Comparison of ENCODE assay signal across 1 cellular context in the genomic region with DNA sequence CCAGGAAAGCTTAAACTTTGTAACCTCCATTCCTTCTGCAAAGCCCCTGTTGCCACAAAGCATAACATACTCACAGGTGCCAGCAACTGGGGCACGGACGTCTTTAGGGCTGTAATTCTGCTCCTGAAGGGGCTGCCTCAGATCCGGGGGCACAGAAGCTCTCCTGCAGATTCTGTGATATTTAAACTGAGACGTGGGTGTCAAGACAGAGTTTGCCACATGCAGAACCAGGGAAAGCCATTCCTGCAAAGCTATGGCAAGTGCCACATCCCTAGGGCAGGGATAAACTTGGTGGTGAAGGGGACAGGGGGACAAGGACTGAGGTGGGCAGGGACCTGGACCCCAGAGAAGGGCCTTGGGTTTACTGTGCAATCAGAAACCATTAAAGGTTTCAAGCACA.
TF ChIP-seq lines count a peak whose summit lies in the region.

No MANE protein-coding gene starts in this region.

TF ChIP-seq in GM23338, 12 proteins besides CTCF, POLR2A, EP300 and RAD21 (continued from another document):
- TF ChIP-seq, protein P1, sequence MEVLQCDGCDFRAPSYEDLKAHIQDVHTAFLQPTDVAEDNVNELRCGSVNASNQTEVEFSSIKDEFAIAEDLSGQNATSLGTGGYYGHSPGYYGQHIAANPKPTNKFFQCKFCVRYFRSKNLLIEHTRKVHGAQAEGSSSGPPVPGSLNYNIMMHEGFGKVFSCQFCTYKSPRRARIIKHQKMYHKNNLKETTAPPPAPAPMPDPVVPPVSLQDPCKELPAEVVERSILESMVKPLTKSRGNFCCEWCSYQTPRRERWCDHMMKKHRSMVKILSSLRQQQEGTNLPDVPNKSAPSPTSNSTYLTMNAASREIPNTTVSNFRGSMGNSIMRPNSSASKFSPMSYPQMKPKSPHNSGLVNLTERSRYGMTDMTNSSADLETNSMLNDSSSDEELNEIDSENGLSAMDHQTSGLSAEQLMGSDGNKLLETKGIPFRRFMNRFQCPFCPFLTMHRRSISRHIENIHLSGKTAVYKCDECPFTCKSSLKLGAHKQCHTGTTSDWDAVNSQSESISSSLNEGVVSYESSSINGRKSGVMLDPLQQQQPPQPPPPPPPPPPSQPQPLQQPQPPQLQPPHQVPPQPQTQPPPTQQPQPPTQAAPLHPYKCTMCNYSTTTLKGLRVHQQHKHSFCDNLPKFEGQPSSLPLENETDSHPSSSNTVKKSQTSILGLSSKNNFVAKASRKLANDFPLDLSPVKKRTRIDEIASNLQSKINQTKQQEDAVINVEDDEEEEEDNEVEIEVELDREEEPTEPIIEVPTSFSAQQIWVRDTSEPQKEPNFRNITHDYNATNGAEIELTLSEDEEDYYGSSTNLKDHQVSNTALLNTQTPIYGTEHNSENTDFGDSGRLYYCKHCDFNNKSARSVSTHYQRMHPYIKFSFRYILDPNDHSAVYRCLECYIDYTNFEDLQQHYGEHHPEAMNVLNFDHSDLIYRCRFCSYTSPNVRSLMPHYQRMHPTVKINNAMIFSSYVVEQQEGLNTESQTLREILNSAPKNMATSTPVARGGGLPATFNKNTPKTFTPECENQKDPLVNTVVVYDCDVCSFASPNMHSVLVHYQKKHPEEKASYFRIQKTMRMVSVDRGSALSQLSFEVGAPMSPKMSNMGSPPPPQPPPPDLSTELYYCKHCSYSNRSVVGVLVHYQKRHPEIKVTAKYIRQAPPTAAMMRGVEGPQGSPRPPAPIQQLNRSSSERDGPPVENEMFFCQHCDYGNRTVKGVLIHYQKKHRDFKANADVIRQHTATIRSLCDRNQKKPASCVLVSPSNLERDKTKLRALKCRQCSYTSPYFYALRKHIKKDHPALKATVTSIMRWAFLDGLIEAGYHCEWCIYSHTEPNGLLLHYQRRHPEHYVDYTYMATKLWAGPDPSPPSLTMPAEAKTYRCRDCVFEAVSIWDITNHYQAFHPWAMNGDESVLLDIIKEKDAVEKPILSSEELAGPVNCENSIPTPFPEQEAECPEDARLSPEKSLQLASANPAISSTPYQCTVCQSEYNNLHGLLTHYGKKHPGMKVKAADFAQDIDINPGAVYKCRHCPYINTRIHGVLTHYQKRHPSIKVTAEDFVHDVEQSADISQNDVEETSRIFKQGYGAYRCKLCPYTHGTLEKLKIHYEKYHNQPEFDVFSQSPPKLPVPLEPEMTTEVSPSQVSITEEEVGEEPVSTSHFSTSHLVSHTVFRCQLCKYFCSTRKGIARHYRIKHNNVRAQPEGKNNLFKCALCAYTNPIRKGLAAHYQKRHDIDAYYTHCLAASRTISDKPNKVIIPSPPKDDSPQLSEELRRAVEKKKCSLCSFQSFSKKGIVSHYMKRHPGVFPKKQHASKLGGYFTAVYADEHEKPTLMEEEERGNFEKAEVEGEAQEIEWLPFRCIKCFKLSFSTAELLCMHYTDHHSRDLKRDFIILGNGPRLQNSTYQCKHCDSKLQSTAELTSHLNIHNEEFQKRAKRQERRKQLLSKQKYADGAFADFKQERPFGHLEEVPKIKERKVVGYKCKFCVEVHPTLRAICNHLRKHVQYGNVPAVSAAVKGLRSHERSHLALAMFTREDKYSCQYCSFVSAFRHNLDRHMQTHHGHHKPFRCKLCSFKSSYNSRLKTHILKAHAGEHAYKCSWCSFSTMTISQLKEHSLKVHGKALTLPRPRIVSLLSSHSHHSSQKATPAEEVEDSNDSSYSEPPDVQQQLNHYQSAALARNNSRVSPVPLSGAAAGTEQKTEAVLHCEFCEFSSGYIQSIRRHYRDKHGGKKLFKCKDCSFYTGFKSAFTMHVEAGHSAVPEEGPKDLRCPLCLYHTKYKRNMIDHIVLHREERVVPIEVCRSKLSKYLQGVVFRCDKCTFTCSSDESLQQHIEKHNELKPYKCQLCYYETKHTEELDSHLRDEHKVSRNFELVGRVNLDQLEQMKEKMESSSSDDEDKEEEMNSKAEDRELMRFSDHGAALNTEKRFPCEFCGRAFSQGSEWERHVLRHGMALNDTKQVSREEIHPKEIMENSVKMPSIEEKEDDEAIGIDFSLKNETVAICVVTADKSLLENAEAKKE (CRISPR knock-in tag; IDR thresholded peaks at IDR 0.05) = no peak
- TF ChIP-seq CREB1 (CRISPR knock-in tag; IDR thresholded peaks at IDR 0.05; ENCODE audit: low read depth) = no peak
- no peak for TF ChIP-seq ZNF331 (CRISPR knock-in tag; IDR thresholded peaks at IDR 0.05; ENCODE audit: low read depth)
- TF ChIP-seq JUNB (IDR thresholded peaks at IDR 0.05; ENCODE audit: unreplicated experiment) = no peak
- TF ChIP-seq, protein P2, sequence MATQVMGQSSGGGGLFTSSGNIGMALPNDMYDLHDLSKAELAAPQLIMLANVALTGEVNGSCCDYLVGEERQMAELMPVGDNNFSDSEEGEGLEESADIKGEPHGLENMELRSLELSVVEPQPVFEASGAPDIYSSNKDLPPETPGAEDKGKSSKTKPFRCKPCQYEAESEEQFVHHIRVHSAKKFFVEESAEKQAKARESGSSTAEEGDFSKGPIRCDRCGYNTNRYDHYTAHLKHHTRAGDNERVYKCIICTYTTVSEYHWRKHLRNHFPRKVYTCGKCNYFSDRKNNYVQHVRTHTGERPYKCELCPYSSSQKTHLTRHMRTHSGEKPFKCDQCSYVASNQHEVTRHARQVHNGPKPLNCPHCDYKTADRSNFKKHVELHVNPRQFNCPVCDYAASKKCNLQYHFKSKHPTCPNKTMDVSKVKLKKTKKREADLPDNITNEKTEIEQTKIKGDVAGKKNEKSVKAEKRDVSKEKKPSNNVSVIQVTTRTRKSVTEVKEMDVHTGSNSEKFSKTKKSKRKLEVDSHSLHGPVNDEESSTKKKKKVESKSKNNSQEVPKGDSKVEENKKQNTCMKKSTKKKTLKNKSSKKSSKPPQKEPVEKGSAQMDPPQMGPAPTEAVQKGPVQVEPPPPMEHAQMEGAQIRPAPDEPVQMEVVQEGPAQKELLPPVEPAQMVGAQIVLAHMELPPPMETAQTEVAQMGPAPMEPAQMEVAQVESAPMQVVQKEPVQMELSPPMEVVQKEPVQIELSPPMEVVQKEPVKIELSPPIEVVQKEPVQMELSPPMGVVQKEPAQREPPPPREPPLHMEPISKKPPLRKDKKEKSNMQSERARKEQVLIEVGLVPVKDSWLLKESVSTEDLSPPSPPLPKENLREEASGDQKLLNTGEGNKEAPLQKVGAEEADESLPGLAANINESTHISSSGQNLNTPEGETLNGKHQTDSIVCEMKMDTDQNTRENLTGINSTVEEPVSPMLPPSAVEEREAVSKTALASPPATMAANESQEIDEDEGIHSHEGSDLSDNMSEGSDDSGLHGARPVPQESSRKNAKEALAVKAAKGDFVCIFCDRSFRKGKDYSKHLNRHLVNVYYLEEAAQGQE (IDR thresholded peaks at IDR 0.05; ENCODE audit: unreplicated experiment) = no peak
